3 cellular contexts compared by ENCODE assay signal in the genomic region with DNA sequence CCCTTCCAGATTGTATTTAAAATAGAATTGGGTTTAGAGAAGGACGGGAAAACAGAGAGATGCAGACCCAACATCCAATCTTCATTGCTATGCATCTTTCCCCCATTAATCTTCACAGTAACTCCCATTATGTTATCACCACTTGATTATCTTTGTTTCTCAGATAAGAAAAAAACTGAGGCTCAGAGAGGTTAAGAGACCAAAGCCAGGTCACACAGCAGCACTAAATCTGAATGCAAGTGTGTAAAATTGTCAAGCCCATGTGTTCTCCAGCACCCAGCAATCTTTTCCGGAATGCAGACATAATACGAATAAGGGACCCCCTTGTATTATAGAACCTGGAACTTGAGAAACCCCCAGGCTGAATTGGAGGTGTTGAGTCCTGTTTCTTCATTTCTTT.
TF ChIP-seq lines count a peak whose summit lies in the region.

No MANE protein-coding gene starts in this region.

TF ChIP-seq in GM23338, 12 proteins besides CTCF, POLR2A, EP300 and RAD21 (continues in another document):
- TF ChIP-seq CREB1 (CRISPR knock-in tag; IDR thresholded peaks at IDR 0.05; ENCODE audit: low read depth): no peak
- TF ChIP-seq EZH2 (IDR thresholded peaks at IDR 0.05; ENCODE audit: low read depth, unreplicated experiment): no peak
- TF ChIP-seq NANOG (IDR thresholded peaks at IDR 0.05; ENCODE audit: borderline replicate concordance): no peak
- TF ChIP-seq, protein P1, sequence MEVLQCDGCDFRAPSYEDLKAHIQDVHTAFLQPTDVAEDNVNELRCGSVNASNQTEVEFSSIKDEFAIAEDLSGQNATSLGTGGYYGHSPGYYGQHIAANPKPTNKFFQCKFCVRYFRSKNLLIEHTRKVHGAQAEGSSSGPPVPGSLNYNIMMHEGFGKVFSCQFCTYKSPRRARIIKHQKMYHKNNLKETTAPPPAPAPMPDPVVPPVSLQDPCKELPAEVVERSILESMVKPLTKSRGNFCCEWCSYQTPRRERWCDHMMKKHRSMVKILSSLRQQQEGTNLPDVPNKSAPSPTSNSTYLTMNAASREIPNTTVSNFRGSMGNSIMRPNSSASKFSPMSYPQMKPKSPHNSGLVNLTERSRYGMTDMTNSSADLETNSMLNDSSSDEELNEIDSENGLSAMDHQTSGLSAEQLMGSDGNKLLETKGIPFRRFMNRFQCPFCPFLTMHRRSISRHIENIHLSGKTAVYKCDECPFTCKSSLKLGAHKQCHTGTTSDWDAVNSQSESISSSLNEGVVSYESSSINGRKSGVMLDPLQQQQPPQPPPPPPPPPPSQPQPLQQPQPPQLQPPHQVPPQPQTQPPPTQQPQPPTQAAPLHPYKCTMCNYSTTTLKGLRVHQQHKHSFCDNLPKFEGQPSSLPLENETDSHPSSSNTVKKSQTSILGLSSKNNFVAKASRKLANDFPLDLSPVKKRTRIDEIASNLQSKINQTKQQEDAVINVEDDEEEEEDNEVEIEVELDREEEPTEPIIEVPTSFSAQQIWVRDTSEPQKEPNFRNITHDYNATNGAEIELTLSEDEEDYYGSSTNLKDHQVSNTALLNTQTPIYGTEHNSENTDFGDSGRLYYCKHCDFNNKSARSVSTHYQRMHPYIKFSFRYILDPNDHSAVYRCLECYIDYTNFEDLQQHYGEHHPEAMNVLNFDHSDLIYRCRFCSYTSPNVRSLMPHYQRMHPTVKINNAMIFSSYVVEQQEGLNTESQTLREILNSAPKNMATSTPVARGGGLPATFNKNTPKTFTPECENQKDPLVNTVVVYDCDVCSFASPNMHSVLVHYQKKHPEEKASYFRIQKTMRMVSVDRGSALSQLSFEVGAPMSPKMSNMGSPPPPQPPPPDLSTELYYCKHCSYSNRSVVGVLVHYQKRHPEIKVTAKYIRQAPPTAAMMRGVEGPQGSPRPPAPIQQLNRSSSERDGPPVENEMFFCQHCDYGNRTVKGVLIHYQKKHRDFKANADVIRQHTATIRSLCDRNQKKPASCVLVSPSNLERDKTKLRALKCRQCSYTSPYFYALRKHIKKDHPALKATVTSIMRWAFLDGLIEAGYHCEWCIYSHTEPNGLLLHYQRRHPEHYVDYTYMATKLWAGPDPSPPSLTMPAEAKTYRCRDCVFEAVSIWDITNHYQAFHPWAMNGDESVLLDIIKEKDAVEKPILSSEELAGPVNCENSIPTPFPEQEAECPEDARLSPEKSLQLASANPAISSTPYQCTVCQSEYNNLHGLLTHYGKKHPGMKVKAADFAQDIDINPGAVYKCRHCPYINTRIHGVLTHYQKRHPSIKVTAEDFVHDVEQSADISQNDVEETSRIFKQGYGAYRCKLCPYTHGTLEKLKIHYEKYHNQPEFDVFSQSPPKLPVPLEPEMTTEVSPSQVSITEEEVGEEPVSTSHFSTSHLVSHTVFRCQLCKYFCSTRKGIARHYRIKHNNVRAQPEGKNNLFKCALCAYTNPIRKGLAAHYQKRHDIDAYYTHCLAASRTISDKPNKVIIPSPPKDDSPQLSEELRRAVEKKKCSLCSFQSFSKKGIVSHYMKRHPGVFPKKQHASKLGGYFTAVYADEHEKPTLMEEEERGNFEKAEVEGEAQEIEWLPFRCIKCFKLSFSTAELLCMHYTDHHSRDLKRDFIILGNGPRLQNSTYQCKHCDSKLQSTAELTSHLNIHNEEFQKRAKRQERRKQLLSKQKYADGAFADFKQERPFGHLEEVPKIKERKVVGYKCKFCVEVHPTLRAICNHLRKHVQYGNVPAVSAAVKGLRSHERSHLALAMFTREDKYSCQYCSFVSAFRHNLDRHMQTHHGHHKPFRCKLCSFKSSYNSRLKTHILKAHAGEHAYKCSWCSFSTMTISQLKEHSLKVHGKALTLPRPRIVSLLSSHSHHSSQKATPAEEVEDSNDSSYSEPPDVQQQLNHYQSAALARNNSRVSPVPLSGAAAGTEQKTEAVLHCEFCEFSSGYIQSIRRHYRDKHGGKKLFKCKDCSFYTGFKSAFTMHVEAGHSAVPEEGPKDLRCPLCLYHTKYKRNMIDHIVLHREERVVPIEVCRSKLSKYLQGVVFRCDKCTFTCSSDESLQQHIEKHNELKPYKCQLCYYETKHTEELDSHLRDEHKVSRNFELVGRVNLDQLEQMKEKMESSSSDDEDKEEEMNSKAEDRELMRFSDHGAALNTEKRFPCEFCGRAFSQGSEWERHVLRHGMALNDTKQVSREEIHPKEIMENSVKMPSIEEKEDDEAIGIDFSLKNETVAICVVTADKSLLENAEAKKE (CRISPR knock-in tag; IDR thresholded peaks at IDR 0.05): no peak
- no peak for TF ChIP-seq STAT1 (IDR thresholded peaks at IDR 0.05; ENCODE audit: unreplicated experiment)
- no peak for TF ChIP-seq JUNB (IDR thresholded peaks at IDR 0.05; ENCODE audit: unreplicated experiment)
- no peak for TF ChIP-seq ZNF114 (CRISPR knock-in tag; IDR thresholded peaks at IDR 0.05)

TF ChIP-seq in H1, 55 proteins besides CTCF, POLR2A, EP300 and RAD21:
- peak; percentile 79; the same call in 1 of the 2 replicates for TF ChIP-seq KDM1A (IDR thresholded peaks at IDR 0.05; ENCODE audit: borderline replicate concordance, low read length)
- TF ChIP-seq, protein P2, sequence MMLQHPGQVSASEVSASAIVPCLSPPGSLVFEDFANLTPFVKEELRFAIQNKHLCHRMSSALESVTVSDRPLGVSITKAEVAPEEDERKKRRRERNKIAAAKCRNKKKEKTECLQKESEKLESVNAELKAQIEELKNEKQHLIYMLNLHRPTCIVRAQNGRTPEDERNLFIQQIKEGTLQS (IDR thresholded peaks at IDR 0.05; ENCODE audit: insufficient read depth, low read depth, low read length): no peak
- no peak for TF ChIP-seq GABPA (IDR thresholded peaks at IDR 0.05; ENCODE audit: borderline replicate concordance, insufficient read depth, low read length)
TF ChIP-seq in H1: peak in this region for 1.

TF ChIP-seq in SK-N-SH treated with all-trans-retinoic acid at 6 μM for 48 hours, 23 proteins besides CTCF, POLR2A, EP300 and RAD21 (continued from another document):
- TF ChIP-seq PPARA (CRISPR knock-in tag; IDR thresholded peaks at IDR 0.05; ENCODE audit: borderline replicate concordance): no peak
- TF ChIP-seq ZFP3 (CRISPR knock-in tag; IDR thresholded peaks at IDR 0.05): no peak
- no peak for TF ChIP-seq OSR1 (CRISPR knock-in tag; IDR thresholded peaks at IDR 0.05)
- no peak for TF ChIP-seq ZNF70 (CRISPR knock-in tag; IDR thresholded peaks at IDR 0.05)
- no peak for TF ChIP-seq ZNF565 (CRISPR knock-in tag; conservative IDR thresholded peaks at IDR 0.05; ENCODE audit: low read depth)
- no peak for TF ChIP-seq RARB (CRISPR knock-in tag; IDR thresholded peaks at IDR 0.05)
- TF ChIP-seq ARNTL (CRISPR knock-in tag; IDR thresholded peaks at IDR 0.05; ENCODE audit: borderline replicate concordance, low read depth): no peak
- TF ChIP-seq, protein P3, sequence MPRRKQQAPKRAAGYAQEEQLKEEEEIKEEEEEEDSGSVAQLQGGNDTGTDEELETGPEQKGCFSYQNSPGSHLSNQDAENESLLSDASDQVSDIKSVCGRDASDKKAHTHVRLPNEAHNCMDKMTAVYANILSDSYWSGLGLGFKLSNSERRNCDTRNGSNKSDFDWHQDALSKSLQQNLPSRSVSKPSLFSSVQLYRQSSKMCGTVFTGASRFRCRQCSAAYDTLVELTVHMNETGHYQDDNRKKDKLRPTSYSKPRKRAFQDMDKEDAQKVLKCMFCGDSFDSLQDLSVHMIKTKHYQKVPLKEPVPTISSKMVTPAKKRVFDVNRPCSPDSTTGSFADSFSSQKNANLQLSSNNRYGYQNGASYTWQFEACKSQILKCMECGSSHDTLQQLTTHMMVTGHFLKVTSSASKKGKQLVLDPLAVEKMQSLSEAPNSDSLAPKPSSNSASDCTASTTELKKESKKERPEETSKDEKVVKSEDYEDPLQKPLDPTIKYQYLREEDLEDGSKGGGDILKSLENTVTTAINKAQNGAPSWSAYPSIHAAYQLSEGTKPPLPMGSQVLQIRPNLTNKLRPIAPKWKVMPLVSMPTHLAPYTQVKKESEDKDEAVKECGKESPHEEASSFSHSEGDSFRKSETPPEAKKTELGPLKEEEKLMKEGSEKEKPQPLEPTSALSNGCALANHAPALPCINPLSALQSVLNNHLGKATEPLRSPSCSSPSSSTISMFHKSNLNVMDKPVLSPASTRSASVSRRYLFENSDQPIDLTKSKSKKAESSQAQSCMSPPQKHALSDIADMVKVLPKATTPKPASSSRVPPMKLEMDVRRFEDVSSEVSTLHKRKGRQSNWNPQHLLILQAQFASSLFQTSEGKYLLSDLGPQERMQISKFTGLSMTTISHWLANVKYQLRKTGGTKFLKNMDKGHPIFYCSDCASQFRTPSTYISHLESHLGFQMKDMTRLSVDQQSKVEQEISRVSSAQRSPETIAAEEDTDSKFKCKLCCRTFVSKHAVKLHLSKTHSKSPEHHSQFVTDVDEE (CRISPR knock-in tag; IDR thresholded peaks at IDR 0.05): no peak
- TF ChIP-seq, protein P4, sequence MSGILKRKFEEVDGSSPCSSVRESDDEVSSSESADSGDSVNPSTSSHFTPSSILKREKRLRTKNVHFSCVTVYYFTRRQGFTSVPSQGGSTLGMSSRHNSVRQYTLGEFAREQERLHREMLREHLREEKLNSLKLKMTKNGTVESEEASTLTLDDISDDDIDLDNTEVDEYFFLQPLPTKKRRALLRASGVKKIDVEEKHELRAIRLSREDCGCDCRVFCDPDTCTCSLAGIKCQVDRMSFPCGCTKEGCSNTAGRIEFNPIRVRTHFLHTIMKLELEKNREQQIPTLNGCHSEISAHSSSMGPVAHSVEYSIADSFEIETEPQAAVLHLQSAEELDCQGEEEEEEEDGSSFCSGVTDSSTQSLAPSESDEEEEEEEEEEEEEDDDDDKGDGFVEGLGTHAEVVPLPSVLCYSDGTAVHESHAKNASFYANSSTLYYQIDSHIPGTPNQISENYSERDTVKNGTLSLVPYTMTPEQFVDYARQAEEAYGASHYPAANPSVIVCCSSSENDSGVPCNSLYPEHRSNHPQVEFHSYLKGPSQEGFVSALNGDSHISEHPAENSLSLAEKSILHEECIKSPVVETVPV (CRISPR knock-in tag; IDR thresholded peaks at IDR 0.05): no peak
- TF ChIP-seq, protein P5, sequence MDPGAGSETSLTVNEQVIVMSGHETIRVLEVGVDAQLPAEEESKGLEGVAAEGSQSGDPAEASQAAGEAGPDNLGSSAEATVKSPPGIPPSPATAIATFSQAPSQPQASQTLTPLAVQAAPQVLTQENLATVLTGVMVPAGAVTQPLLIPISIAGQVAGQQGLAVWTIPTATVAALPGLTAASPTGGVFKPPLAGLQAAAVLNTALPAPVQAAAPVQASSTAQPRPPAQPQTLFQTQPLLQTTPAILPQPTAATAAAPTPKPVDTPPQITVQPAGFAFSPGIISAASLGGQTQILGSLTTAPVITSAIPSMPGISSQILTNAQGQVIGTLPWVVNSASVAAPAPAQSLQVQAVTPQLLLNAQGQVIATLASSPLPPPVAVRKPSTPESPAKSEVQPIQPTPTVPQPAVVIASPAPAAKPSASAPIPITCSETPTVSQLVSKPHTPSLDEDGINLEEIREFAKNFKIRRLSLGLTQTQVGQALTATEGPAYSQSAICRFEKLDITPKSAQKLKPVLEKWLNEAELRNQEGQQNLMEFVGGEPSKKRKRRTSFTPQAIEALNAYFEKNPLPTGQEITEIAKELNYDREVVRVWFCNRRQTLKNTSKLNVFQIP (CRISPR knock-in tag; IDR thresholded peaks at IDR 0.05; ENCODE audit: borderline replicate concordance, low read depth): no peak
- no peak for TF ChIP-seq TOX (CRISPR knock-in tag; IDR thresholded peaks at IDR 0.05; ENCODE audit: borderline replicate concordance)
- no peak for TF ChIP-seq GLIS3 (CRISPR knock-in tag; IDR thresholded peaks at IDR 0.05)
- no peak for TF ChIP-seq ZFP30 (CRISPR knock-in tag; IDR thresholded peaks at IDR 0.05)
- no peak for TF ChIP-seq ESRRG (CRISPR knock-in tag; IDR thresholded peaks at IDR 0.05)
- TF ChIP-seq, protein P6, sequence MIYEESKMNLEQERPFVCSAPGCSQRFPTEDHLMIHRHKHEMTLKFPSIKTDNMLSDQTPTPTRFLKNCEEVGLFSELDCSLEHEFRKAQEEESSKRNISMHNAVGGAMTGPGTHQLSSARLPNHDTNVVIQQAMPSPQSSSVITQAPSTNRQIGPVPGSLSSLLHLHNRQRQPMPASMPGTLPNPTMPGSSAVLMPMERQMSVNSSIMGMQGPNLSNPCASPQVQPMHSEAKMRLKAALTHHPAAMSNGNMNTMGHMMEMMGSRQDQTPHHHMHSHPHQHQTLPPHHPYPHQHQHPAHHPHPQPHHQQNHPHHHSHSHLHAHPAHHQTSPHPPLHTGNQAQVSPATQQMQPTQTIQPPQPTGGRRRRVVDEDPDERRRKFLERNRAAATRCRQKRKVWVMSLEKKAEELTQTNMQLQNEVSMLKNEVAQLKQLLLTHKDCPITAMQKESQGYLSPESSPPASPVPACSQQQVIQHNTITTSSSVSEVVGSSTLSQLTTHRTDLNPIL (CRISPR knock-in tag; IDR thresholded peaks at IDR 0.05; ENCODE audit: low read depth): no peak
- no peak for TF ChIP-seq SNAI2 (CRISPR knock-in tag; IDR thresholded peaks at IDR 0.05)
TF ChIP-seq in SK-N-SH treated with all-trans-retinoic acid at 6 μM for 48 hours: peak in this region for 0.
